8 cellular contexts compared by ENCODE assay signal in genomic region chr17:30686518-30687340, GRCh38.
DNase-seq lines count a peak whose midpoint lies in the region; ATAC-seq, FAIRE-seq and TF ChIP-seq lines count a peak whose summit lies in the region.
"Not testable (repeated sequence)": the region's sequence is repeated elsewhere in the genome, so short reads cannot be mapped to it uniquely, and the experiment has no call there.

No MANE protein-coding gene starts in this region.

- peak; percentile 30 for DNase-seq in ELR (ENCODE audit: low read depth)
- not testable (repeated sequence) for DNase-seq in HTR-8/SVneo (ENCODE audit: insufficient read length, low spot score); activated naive CD8-positive, alpha-beta T cell treated with anti-CD3 and anti-CD28 coated beads, Interleukin-2, amount 10 ng/mL, durations not matched to agents 7 days and 5 days; chondrocyte (ENCODE audit: low spot score); left lung; neural progenitor cell (ENCODE audit: low spot score); type B pancreatic cell (ENCODE audit: extremely low spot score, unreplicated experiment)
- peak; percentile 15 for DNase-seq in fibroblast of mammary gland (ENCODE audit: low read depth)

- not testable (repeated sequence) for H3K4me1 Mint-ChIP-seq in activated naive CD8-positive, alpha-beta T cell treated with anti-CD3 and anti-CD28 coated beads, Interleukin-2, amount 10 ng/mL, durations not matched to agents 7 days and 5 days
- H3K4me1 Mint-ChIP-seq in chondrocyte (ENCODE audit: low read depth): peaks cover 12% of the 10 kb centered on the region
- H3K4me1 Mint-ChIP-seq in neural progenitor cell: peaks cover 17% of the 10 kb centered on the region
- peaks cover 11% of the 10 kb centered on the region for H3K4me1 Mint-ChIP-seq in type B pancreatic cell (ENCODE audit: unreplicated experiment)

- not testable (repeated sequence) for TF ChIP-seq CTCF in chondrocyte (IDR thresholded peaks at IDR 0.05); fibroblast of mammary gland (conservative IDR thresholded peaks at IDR 0.05; ENCODE audit: control insufficient read depth, insufficient read depth, low read depth, low read length); left lung (IDR thresholded peaks at IDR 0.05); neural progenitor cell (IDR thresholded peaks at IDR 0.05); type B pancreatic cell (conservative IDR thresholded peaks at IDR 0.05)

- not testable (repeated sequence) for H3K79me2 ChIP-seq in neural progenitor cell (ENCODE audit: low read depth)

- H3K4me3 Mint-ChIP-seq in activated naive CD8-positive, alpha-beta T cell treated with anti-CD3 and anti-CD28 coated beads, Interleukin-2, amount 10 ng/mL, durations not matched to agents 7 days and 5 days: not testable (repeated sequence)
- peak overlapping the region; percentile 46 for H3K4me3 Mint-ChIP-seq in chondrocyte (ENCODE audit: unreplicated experiment)
- peak overlapping the region; percentile 47 for H3K4me3 Mint-ChIP-seq in neural progenitor cell
- peak overlapping the region; percentile 75 for H3K4me3 Mint-ChIP-seq in type B pancreatic cell

- H3K27me3 ChIP-seq in left lung: peaks cover 0 to 18% of the 10 kb centered on the region in 2 donors
- not testable (repeated sequence) for H3K27me3 ChIP-seq in neural progenitor cell

- POLR2A ChIA-PET in activated naive CD8-positive, alpha-beta T cell treated with anti-CD3 and anti-CD28 coated beads, Interleukin-2, amount 10 ng/mL, durations not matched to agents 7 days and 5 days (lab: Charles Lee): not testable (repeated sequence)

- not testable (repeated sequence) for H3K36me3 ChIP-seq in left lung, neural progenitor cell

- H3K9ac ChIP-seq in neural progenitor cell: not testable (repeated sequence)

- not testable (repeated sequence) for H3K4me1 ChIP-seq in left lung, neural progenitor cell

- not testable (repeated sequence) for H4K20me1 ChIP-seq in neural progenitor cell (ENCODE audit: low read depth)

- not testable (repeated sequence) for H3K27ac ChIP-seq in left lung, neural progenitor cell

- not testable (repeated sequence) for H3K4me2 ChIP-seq in neural progenitor cell

- intact Hi-C loops in left lung (cut with DNase I): not testable (repeated sequence)

- not testable (repeated sequence) for H2AFZ ChIP-seq in neural progenitor cell (replicated peaks)

- ATAC-seq in activated naive CD8-positive, alpha-beta T cell treated with anti-CD3 and anti-CD28 coated beads, Interleukin-2, amount 10 ng/mL, durations not matched to agents 7 days and 5 days (ENCODE audit: low read depth): not testable (repeated sequence)
- peak; percentile 18 for ATAC-seq in left lung

- not testable (repeated sequence) for H3K4me3 ChIP-seq in fibroblast of mammary gland (ENCODE audit: control insufficient read depth, low read depth, low read length); left lung; neural progenitor cell

- H3K27me3 Mint-ChIP-seq in activated naive CD8-positive, alpha-beta T cell treated with anti-CD3 and anti-CD28 coated beads, Interleukin-2, amount 10 ng/mL, durations not matched to agents 7 days and 5 days: peaks cover 23% of the 10 kb centered on the region
- not testable (repeated sequence) for H3K27me3 Mint-ChIP-seq in chondrocyte (ENCODE audit: low read depth); neural progenitor cell (ENCODE audit: insufficient read depth, low read depth); type B pancreatic cell

- FAIRE-seq in HTR-8/SVneo (lab: Jason Lieb, UNC): peak; percentile 80

- peak overlapping the region; percentile 65 for H3K27ac Mint-ChIP-seq in activated naive CD8-positive, alpha-beta T cell treated with anti-CD3 and anti-CD28 coated beads, Interleukin-2, amount 10 ng/mL, durations not matched to agents 7 days and 5 days
- peak overlapping the region; percentile 81 for H3K27ac Mint-ChIP-seq in chondrocyte (ENCODE audit: unreplicated experiment)
- peak overlapping the region; percentile 52 for H3K27ac Mint-ChIP-seq in neural progenitor cell
- H3K27ac Mint-ChIP-seq in type B pancreatic cell: not testable (repeated sequence)

- H3K36me3 Mint-ChIP-seq in activated naive CD8-positive, alpha-beta T cell treated with anti-CD3 and anti-CD28 coated beads, Interleukin-2, amount 10 ng/mL, durations not matched to agents 7 days and 5 days; chondrocyte (ENCODE audit: low read depth); neural progenitor cell; type B pancreatic cell: not testable (repeated sequence)

- not testable (repeated sequence) for H3F3A ChIP-seq in neural progenitor cell (ENCODE audit: low read depth)

- not testable (repeated sequence) for H3K9me3 Mint-ChIP-seq in activated naive CD8-positive, alpha-beta T cell treated with anti-CD3 and anti-CD28 coated beads, Interleukin-2, amount 10 ng/mL, durations not matched to agents 7 days and 5 days; chondrocyte (ENCODE audit: low read depth); neural progenitor cell; type B pancreatic cell

- H3K9me3 ChIP-seq in left lung; neural progenitor cell (ENCODE audit: low read depth): not testable (repeated sequence)
